In the genomic region with DNA sequence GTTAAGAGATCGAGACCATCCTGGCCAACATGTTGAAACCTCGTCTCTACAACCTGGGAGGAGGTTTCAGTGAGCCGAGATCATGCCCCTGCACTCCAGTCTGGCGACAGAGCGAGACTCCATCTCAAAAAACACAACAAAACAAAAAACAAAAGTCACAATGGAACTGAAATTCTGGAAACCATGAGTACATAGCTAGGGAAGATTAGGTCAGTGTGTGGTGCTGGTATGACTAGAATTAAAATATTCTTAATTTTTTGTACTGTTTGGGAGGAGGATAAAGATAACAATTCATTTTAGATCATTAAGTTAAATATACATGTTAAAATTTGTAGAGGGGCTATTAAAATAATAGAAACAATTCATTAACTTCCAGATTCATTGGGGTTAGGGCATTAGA, we compare ENCODE assay signal across 12 cellular contexts.
"Had no signal": no experiment of that assay in that cellular context is flagged by ENCODE, and none has a peak within 500 bp of the region (broad histone marks: within the 10 kb centered on the region; RNA-seq: fewer than 3 reads in every experiment).

No MANE protein-coding gene starts in this region.

- H3K27ac ChIP-seq: esophagus muscularis mucosa, psoas muscle, sigmoid colon, stomach, thoracic aorta, WERI-Rb-1 had no signal

- H3K27me3 Mint-ChIP-seq: natural killer cell treated with Interleukin-12 subunit alpha and Interleukin-12 subunit beta and Interleukin-15 and Interleukin-18, amount 100 ng/mL, for 72 hours had no signal

- H3K4me3 Mint-ChIP-seq: natural killer cell treated with Interleukin-12 subunit alpha and Interleukin-12 subunit beta and Interleukin-15 and Interleukin-18, amount 100 ng/mL, for 72 hours had no signal

- H3K27me3 ChIP-seq: esophagus muscularis mucosa, sigmoid colon, stomach had no signal

- H3K36me3 ChIP-seq: sigmoid colon, thoracic aorta, WERI-Rb-1 had no signal

- H3K4me3 ChIP-seq: esophagus muscularis mucosa, psoas muscle, sigmoid colon, stomach, thoracic aorta had no signal

- H3K27ac Mint-ChIP-seq: natural killer cell treated with Interleukin-12 subunit alpha and Interleukin-12 subunit beta and Interleukin-15 and Interleukin-18, amount 100 ng/mL, for 72 hours had no signal

- H3K9me3 Mint-ChIP-seq: natural killer cell treated with Interleukin-12 subunit alpha and Interleukin-12 subunit beta and Interleukin-15 and Interleukin-18, amount 100 ng/mL, for 72 hours had no signal

- H3K9me3 ChIP-seq: esophagus muscularis mucosa, psoas muscle, sigmoid colon, stomach, thoracic aorta had no signal

- DNase-seq: activated CD4-positive, alpha-beta T cell treated with anti-CD3 and anti-CD28 coated beads for 4 hours; activated naive CD4-positive, alpha-beta T cell treated with anti-CD3 and anti-CD28 coated beads, Interleukin-2, amount 50 U/mL, for 16 hours; amygdala; psoas muscle; sigmoid colon; stimulated activated CD4-positive, alpha-beta T cell treated with anti-CD3 and anti-CD28 coated beads, Interleukin-4, amount 100 ng/mL, for 24 hours; stomach; T-helper 1 cell; WERI-Rb-1 had no signal

- ATAC-seq: natural killer cell treated with Interleukin-12 subunit alpha and Interleukin-12 subunit beta and Interleukin-15 and Interleukin-18, amount 100 ng/mL, for 72 hours; psoas muscle had no signal

- H3K4me1 ChIP-seq: esophagus muscularis mucosa, psoas muscle, sigmoid colon had no signal
